8 cellular contexts compared by ENCODE assay signal in genomic region chr3:47282424-47283192, GRCh38. TPM values are rescaled to one million over a fixed set of nuclear protein-coding genes. Genes with fewer than 3 reads are reported as not detected.
DNase-seq lines count a peak whose midpoint lies in the region; ATAC-seq and TF ChIP-seq lines count a peak whose summit lies in the region.

Gene KIF9, minus strand, starts transcription at chr3:47282799. Its CDS starts 5,425 bp downstream, at chr3:47277374.
Gene KLHL18, plus strand, starts transcription at chr3:47282944. Its CDS starts 22 bp downstream, at chr3:47282966.

- peak; percentile 70 for ATAC-seq in GM18870 (IDR thresholded peaks at IDR 0.05; ENCODE audit: unreplicated experiment)
- ATAC-seq in HG03108 (IDR thresholded peaks at IDR 0.05; ENCODE audit: unreplicated experiment): peak; percentile 77
- peak; percentile 81 for ATAC-seq in WTC11

- peaks cover 2% of the 10 kb centered on the region; the same call in 1 of the 2 replicates for H3K9me3 ChIP-seq in AG04450 (ENCODE audit: control insufficient read depth, insufficient read depth, low read length)

- H3K4me1 Mint-ChIP-seq in WTC11 (peaks cover 17% of the 10 kb centered on the region), immature natural killer cell (peaks cover 42 to 56% of the 10 kb centered on the region in 2 donors)

- TF ChIP-seq CTCF in AG04450 (IDR thresholded peaks at IDR 0.05; ENCODE audit: low read depth, low read length): no peak
- TF ChIP-seq CTCF in WTC11 (IDR thresholded peaks at IDR 0.05): no peak
- no peak for TF ChIP-seq CTCF in cardiac fibroblast (IDR thresholded peaks at IDR 0.05; ENCODE audit: low read depth, low read length)

- H3K4me3 Mint-ChIP-seq in WTC11: peak within 1 kb of the TSS; percentile 100
- peak within 1 kb of the TSS; percentile 94 to 99 (median 96) for H3K4me3 Mint-ChIP-seq in immature natural killer cell

- DNase-seq in AG04450 (ENCODE audit: low read depth, low spot score): peak; percentile 87
- DNase-seq in NCI-H2227 (lab: John Stamatoyannopoulos, UW; ENCODE audit: unreplicated experiment): peak; percentile 93
- DNase-seq in WTC11 (ENCODE audit: low spot score): peak; percentile 89
- peak; percentile 96 for DNase-seq in cardiac fibroblast (ENCODE audit: low read depth in 2 of 2)
- DNase-seq in immature natural killer cell: peak; percentile 97 to 98 (median 98)
- peak; percentile 77 for DNase-seq in smooth muscle cell of the brain vasculature (ENCODE audit: low read depth, low spot score)

- peak within 1 kb of the TSS; percentile 99 for H3K27ac ChIP-seq in AG04450 (ENCODE audit: low read depth, low read length)

- POLR2A ChIA-PET in AG04450 (lab: Yijun Ruan, JAX): interaction anchor here (0.6 to 1.0 kb wide), 4 partner anchors 32 to 227 kb away, joined by 3 read pairs; no protein-coding TSS in a partner anchor
- POLR2A ChIA-PET in WTC11 (lab: Charles Lee): no interaction called here

- H3K27ac Mint-ChIP-seq in WTC11 (peak within 1 kb of the TSS; percentile 100), immature natural killer cell (peak within 1 kb of the TSS; percentile 98 to 100 (median 99))

- H3K27me3 ChIP-seq in AG04450 (ENCODE audit: control insufficient read depth, insufficient read depth, low read length): no peaks in the 10 kb centered on the region

- H3K9me3 Mint-ChIP-seq in WTC11 (no peaks in the 10 kb centered on the region), immature natural killer cell (no peaks in the 10 kb centered on the region)

- H3K4me3 ChIP-seq in AG04450 (ENCODE audit: low read depth, low read length) (peak within 1 kb of the TSS; percentile 97), cardiac fibroblast (replicated peaks in 1 of 2; ENCODE audit: low read depth in 2 of 2, low read length in 2 of 2) (peak within 1 kb of the TSS; percentile 86 to 96)

- H3K36me3 Mint-ChIP-seq in WTC11 (no peaks in the 10 kb centered on the region; the same call in 1 of the 2 replicates), immature natural killer cell (no peaks in the 10 kb centered on the region)

- H3K27me3 Mint-ChIP-seq in WTC11 (ENCODE audit: low read depth) (no peaks in the 10 kb centered on the region), immature natural killer cell (ENCODE audit: low read depth in 3 of 3) (peaks cover 12 to 20% (median 16%) of the 10 kb centered on the region in 3 donors)

- CTCF ChIA-PET in AG04450 (lab: Charles Lee) (interaction anchor here (1.2 to 1.4 kb wide), 2 partner anchors 12 to 41 kb away, joined by 3 to 4 read pairs; no protein-coding TSS in a partner anchor), WTC11 (lab: Charles Lee) (interaction anchor here (1.0 to 1.4 kb wide), 5 partner anchors 11 to 98 kb away, joined by 3 to 6 read pairs (median 3); partner anchors contain the start of gene PTPN23)

TF ChIP-seq in WTC11, 78 proteins besides CTCF, POLR2A, EP300 and RAD21 (continues in another document):
- TF ChIP-seq NR1H2 (CRISPR knock-in tag; IDR thresholded peaks at IDR 0.05) (no peak), FOXP1 (CRISPR knock-in tag; IDR thresholded peaks at IDR 0.05; ENCODE audit: borderline replicate concordance) (peak; percentile 83; the same call in 1 of the 2 replicates), SOX15 (CRISPR knock-in tag; IDR thresholded peaks at IDR 0.05) (no peak), JUN (CRISPR knock-in tag; IDR thresholded peaks at IDR 0.05) (no peak), JAZF1 (CRISPR knock-in tag; IDR thresholded peaks at IDR 0.05) (no peak), ESRRA (CRISPR knock-in tag; IDR thresholded peaks at IDR 0.05; ENCODE audit: borderline replicate concordance) (peak; percentile 75), GABPB1 (CRISPR knock-in tag; IDR thresholded peaks at IDR 0.05) (peak; percentile 77), ARID4B (CRISPR knock-in tag; IDR thresholded peaks at IDR 0.05; ENCODE audit: borderline replicate concordance) (peak; percentile 83), GRHL2 (CRISPR knock-in tag; IDR thresholded peaks at IDR 0.05; ENCODE audit: insufficient replicate concordance, severe bottlenecking) (no peak)
- TF ChIP-seq, protein P1, sequence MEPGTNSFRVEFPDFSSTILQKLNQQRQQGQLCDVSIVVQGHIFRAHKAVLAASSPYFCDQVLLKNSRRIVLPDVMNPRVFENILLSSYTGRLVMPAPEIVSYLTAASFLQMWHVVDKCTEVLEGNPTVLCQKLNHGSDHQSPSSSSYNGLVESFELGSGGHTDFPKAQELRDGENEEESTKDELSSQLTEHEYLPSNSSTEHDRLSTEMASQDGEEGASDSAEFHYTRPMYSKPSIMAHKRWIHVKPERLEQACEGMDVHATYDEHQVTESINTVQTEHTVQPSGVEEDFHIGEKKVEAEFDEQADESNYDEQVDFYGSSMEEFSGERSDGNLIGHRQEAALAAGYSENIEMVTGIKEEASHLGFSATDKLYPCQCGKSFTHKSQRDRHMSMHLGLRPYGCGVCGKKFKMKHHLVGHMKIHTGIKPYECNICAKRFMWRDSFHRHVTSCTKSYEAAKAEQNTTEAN (CRISPR knock-in tag; IDR thresholded peaks at IDR 0.05): peak; percentile 63; the same call in 1 of the 2 replicates
- TF ChIP-seq, protein P2, sequence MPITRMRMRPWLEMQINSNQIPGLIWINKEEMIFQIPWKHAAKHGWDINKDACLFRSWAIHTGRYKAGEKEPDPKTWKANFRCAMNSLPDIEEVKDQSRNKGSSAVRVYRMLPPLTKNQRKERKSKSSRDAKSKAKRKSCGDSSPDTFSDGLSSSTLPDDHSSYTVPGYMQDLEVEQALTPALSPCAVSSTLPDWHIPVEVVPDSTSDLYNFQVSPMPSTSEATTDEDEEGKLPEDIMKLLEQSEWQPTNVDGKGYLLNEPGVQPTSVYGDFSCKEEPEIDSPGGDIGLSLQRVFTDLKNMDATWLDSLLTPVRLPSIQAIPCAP (CRISPR knock-in tag; IDR thresholded peaks at IDR 0.05): no peak; the same call in 1 of the 2 replicates
- TF ChIP-seq, protein P3, sequence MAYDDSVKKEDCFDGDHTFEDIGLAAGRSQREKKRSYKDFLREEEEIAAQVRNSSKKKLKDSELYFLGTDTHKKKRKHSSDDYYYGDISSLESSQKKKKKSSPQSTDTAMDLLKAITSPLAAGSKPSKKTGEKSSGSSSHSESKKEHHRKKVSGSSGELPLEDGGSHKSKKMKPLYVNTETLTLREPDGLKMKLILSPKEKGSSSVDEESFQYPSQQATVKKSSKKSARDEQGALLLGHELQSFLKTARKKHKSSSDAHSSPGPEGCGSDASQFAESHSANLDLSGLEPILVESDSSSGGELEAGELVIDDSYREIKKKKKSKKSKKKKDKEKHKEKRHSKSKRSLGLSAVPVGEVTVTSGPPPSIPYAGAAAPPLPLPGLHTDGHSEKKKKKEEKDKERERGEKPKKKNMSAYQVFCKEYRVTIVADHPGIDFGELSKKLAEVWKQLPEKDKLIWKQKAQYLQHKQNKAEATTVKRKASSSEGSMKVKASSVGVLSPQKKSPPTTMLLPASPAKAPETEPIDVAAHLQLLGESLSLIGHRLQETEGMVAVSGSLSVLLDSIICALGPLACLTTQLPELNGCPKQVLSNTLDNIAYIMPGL (CRISPR knock-in tag; IDR thresholded peaks at IDR 0.05): peak; percentile 88
- TF ChIP-seq, protein P4, sequence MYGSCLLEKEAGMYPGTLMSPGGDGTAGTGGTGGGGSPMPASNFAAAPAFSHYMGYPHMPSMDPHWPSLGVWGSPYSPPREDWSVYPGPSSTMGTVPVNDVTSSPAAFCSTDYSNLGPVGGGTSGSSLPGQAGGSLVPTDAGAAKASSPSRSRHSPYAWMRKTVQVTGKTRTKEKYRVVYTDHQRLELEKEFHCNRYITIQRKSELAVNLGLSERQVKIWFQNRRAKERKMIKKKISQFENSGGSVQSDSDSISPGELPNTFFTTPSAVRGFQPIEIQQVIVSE (CRISPR knock-in tag; IDR thresholded peaks at IDR 0.05; ENCODE audit: borderline replicate concordance): no peak

RNA-seq across cellular contexts. Expression of gene KIF9, which starts in this region (rescaled TPM):
- 3.0 and 4.0 TPM in 2 replicates for polyA plus RNA-seq in AG04450 (2011; rRNA removed)
- 1.8 and 2.0 TPM in 2 replicates for polyA minus RNA-seq in AG04450 (2011; rRNA and poly(A)+ RNA removed)
- 4.4 to 5.8 TPM (median 5.7 TPM) in 3 replicates for total RNA-seq in WTC11 (2021)
- 1 to 10 TPM; 2.2 to 8.3 (median 4.1) TPM for polyA plus RNA-seq in immature natural killer cell

RNA-seq across cellular contexts. Expression of gene KLHL18, which starts in this region (rescaled TPM):
- polyA plus RNA-seq in AG04450 (2011; rRNA removed) (17.4 and 20.1 TPM in 2 replicates), immature natural killer cell (10 to 100 TPM; 11.7 to 21.1 (median 15.4) TPM)
- 29.1 and 47.1 TPM in 2 replicates for polyA minus RNA-seq in AG04450 (2011; rRNA and poly(A)+ RNA removed)
- total RNA-seq in WTC11 (2021): 23.4 to 29.5 TPM (median 28.4 TPM) in 3 replicates

Comparison
In these comparisons a context has a peak if more than half of its experiments do, and no peak if none do; other contexts are left out.
1. Peak in every context shown above with its lines: DNase-seq, ATAC-seq, H3K4me3 ChIP-seq and H3K27ac ChIP-seq.